Comparison of ENCODE assay signal across 12 cellular contexts in genomic region chr15:76988874-76989780, GRCh38. TPM values are rescaled to one million over a fixed set of nuclear protein-coding genes. Genes with fewer than 3 reads are reported as not detected.
DNase-seq lines count a peak whose midpoint lies in the region; ATAC-seq and TF ChIP-seq lines count a peak whose summit lies in the region.
"Had no signal": no experiment of that assay in that cellular context is flagged by ENCODE, and none has a peak within 500 bp of the region (broad histone marks: within the 10 kb centered on the region; RNA-seq: fewer than 3 reads in every experiment).

No MANE protein-coding gene starts in this region.

- H3K4me3 Mint-ChIP-seq in activated naive CD4-positive, alpha-beta T cell treated with anti-CD3 and anti-CD28 coated beads for 36 hours: peak overlapping the region; percentile 5
- H3K4me3 Mint-ChIP-seq: neural crest cell had no signal

- H3K27ac Mint-ChIP-seq in activated naive CD4-positive, alpha-beta T cell treated with anti-CD3 and anti-CD28 coated beads for 36 hours: peak overlapping the region; percentile 98

- H3K4me1 ChIP-seq in subcutaneous abdominal adipose tissue (ENCODE audit: control insufficient read depth in 5 of 5, insufficient read depth in 5 of 5, low read length in 5 of 5): peaks cover 0 to 53% (median 31%) of the 10 kb centered on the region in 5 donors

- peaks cover 53% of the 10 kb centered on the region for H3K4me1 Mint-ChIP-seq in activated naive CD4-positive, alpha-beta T cell treated with anti-CD3 and anti-CD28 coated beads for 36 hours (ENCODE audit: low read depth)

- H3K9me3 Mint-ChIP-seq in activated naive CD4-positive, alpha-beta T cell treated with anti-CD3 and anti-CD28 coated beads for 36 hours: no peaks in the 10 kb centered on the region
- H3K9me3 Mint-ChIP-seq: neural crest cell had no signal

- H3K27me3 ChIP-seq in subcutaneous abdominal adipose tissue (ENCODE audit: control insufficient read depth in 5 of 5, insufficient read depth in 4 of 5, low read length in 5 of 5) (no peaks in the 10 kb centered on the region), WERI-Rb-1 (ENCODE audit: insufficient read depth, low read depth, severe bottlenecking) (no peaks in the 10 kb centered on the region)

- H3K4me3 ChIP-seq in subcutaneous abdominal adipose tissue (ENCODE audit: low read depth in 1 of 5, low read length in 5 of 5): peak overlapping the region in 3 of 5 donors; percentile 5 to 22 (median 15)
- H3K4me3 ChIP-seq in WERI-Rb-1 (ENCODE audit: low read depth, low read length): no peak overlapping the region

- H3K27me3 Mint-ChIP-seq in activated naive CD4-positive, alpha-beta T cell treated with anti-CD3 and anti-CD28 coated beads for 36 hours (ENCODE audit: low read depth): no peaks in the 10 kb centered on the region

- H3K27ac ChIP-seq in subcutaneous abdominal adipose tissue (ENCODE audit: low read depth, low read length): peak overlapping the region; percentile 23
- H3K27ac ChIP-seq in WERI-Rb-1: no peak overlapping the region

- ATAC-seq in Right ventricle myocardium inferior: peak; percentile 49

- intact Hi-C loops in activated naive CD4-positive, alpha-beta T cell treated with anti-CD3 and anti-CD28 coated beads for 36 hours (cut with micrococcal nuclease): loop anchor here (1.0 to 5.0 kb wide), 5 partner anchors 8 to 82 kb away; partner anchors contain the start of gene SCAPER
- intact Hi-C loops in Right ventricle myocardium inferior (cut with DNase I): no loop called here

- CTCF ChIA-PET in activated naive CD4-positive, alpha-beta T cell treated with anti-CD3 and anti-CD28 coated beads for 36 hours (lab: Charles Lee): interaction anchor here (0.7 to 3.4 kb wide), 8 partner anchors 10 to 80 kb away, joined by 3 to 12 read pairs (median 4); no protein-coding TSS in a partner anchor

- H3K9me3 ChIP-seq in subcutaneous abdominal adipose tissue (ENCODE audit: control insufficient read depth in 5 of 5, low read length in 5 of 5) (no peaks in the 10 kb centered on the region), WERI-Rb-1 (ENCODE audit: severe bottlenecking) (no peaks in the 10 kb centered on the region)

- no peaks in the 10 kb centered on the region for H3K36me3 Mint-ChIP-seq in activated naive CD4-positive, alpha-beta T cell treated with anti-CD3 and anti-CD28 coated beads for 36 hours (ENCODE audit: low read depth)

- peak overlapping the region in 1 of 5 donors; percentile 31 for H3K9ac ChIP-seq in subcutaneous abdominal adipose tissue (ENCODE audit: low read length in 5 of 5)

- DNase-seq in activated naive CD4-positive, alpha-beta T cell treated with anti-CD3 and anti-CD28 coated beads for 36 hours: no peak
- no peak for DNase-seq in activated naive CD4-positive, alpha-beta T cell treated with anti-CD3 and anti-CD28 coated beads, Interleukin-2, amount 50 U/mL, for 16 hours
- peak; percentile 39 for DNase-seq in NCI-H526 treated with DMSO at 0.1 percent for 48 hours (lab: John Stamatoyannopoulos, UW)
- DNase-seq in Right ventricle myocardium inferior (ENCODE audit: missing footprints): no peak
- DNase-seq in NCI-H1436 treated with DMSO at 0.1 percent for 48 hours (lab: John Stamatoyannopoulos, UW): no peak
- DNase-seq in WERI-Rb-1: no peak
- DNase-seq in KG1 (lab: John Stamatoyannopoulos, UW): no peak
- DNase-seq: NCI-H1930, T-helper 9 cell had no signal

- TF ChIP-seq CTCF in WERI-Rb-1 (IDR thresholded peaks at IDR 0.05; ENCODE audit: low read depth, low read length): no peak

- H3K36me3 ChIP-seq in subcutaneous abdominal adipose tissue (ENCODE audit: control insufficient read depth in 5 of 5, insufficient read depth in 5 of 5, low read length in 5 of 5): no peaks in the 10 kb centered on the region
- H3K36me3 ChIP-seq in WERI-Rb-1: no peaks in the 10 kb centered on the region

RNA-seq across cellular contexts. Expression of gene PSTPIP1, which starts 5.8 kb away (rescaled TPM):
- total RNA-seq in activated naive CD4-positive, alpha-beta T cell treated with anti-CD3 and anti-CD28 coated beads for 36 hours: 100 to 1,000 TPM in 1 of 2 experiments, 10 to 100 TPM in 1; 94.2 to 102 TPM
- total RNA-seq in Right ventricle myocardium inferior: 4.5 TPM
- total RNA-seq: astrocyte had no signal

RNA-seq across cellular contexts. Expression of gene RCN2, which starts 57.6 kb away (rescaled TPM):
- 10 to 100 TPM; 23.7 to 25.2 TPM for total RNA-seq in activated naive CD4-positive, alpha-beta T cell treated with anti-CD3 and anti-CD28 coated beads for 36 hours
- total RNA-seq in Right ventricle myocardium inferior: 22.2 TPM

Comparison
In these comparisons a context has a peak if more than half of its experiments do, and no peak if none do; other contexts are left out.
1. RNA of gene PSTPIP1, which starts 5.8 kb away (total RNA-seq): 94.2 to 102 TPM in activated naive CD4-positive, alpha-beta T cell treated with anti-CD3 and anti-CD28 coated beads for 36 hours; 4.5 TPM in Right ventricle myocardium inferior (single experiment); every median in the first group is over 10 times any median in the second.